Comparison of ENCODE assay signal across 10 cellular contexts in the genomic region with DNA sequence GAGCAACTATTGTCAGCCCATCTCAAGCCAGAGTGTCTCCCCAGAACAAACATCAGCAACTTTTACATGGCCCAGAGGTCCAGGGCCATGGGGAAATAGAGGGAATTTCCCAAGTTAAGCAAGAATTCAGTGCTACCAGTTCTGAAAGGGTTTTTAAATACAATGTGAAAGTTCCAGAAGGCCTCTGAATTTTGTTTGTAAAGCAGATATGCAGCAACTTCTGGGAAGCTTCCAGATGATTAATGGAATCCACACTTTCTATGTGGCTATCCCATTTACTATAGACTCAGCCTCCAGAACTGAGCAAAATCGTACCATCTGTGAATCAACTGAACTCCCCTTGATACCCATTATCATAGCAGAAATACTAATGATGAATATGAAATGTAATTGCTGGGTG.
DNase-seq lines count a peak whose midpoint lies in the region; ATAC-seq and TF ChIP-seq lines count a peak whose summit lies in the region.
"Had no signal": no experiment of that assay in that cellular context is flagged by ENCODE, and none has a peak within 500 bp of the region (broad histone marks: within the 10 kb centered on the region; RNA-seq: fewer than 3 reads in every experiment).

No MANE protein-coding gene starts in this region.

- peaks cover 4% of the 10 kb centered on the region for H3K4me1 ChIP-seq in colonic mucosa

- H3K9me3 ChIP-seq in colonic mucosa: no peaks in the 10 kb centered on the region
- H3K9me3 ChIP-seq: testis had no signal

- peak overlapping the region; percentile 67 for H3K27ac ChIP-seq in colonic mucosa
- H3K27ac ChIP-seq: testis had no signal

- no peaks in the 10 kb centered on the region for H3K36me3 ChIP-seq in colonic mucosa

- DNase-seq in colonic mucosa: no peak
- peak; percentile 90 for DNase-seq in renal cortical epithelial cell (ENCODE audit: low read depth)
- DNase-seq in NCI-H82 treated with DMSO at 0.1 percent for 48 hours (lab: John Stamatoyannopoulos, UW; ENCODE audit: unreplicated experiment): no peak
- no peak for DNase-seq in activated CD4-positive, alpha-beta T cell treated with anti-CD3 and anti-CD28 coated beads for 48 hours
- no peak for DNase-seq in immature natural killer cell
- no peak for DNase-seq in NCI-H446 treated with DMSO at 0.1 percent for 48 hours (lab: John Stamatoyannopoulos, UW)
- DNase-seq: foreskin melanocyte, testis had no signal

- H3K27me3 ChIP-seq in colonic mucosa: no peaks in the 10 kb centered on the region
- H3K27me3 ChIP-seq: testis had no signal

- H3K4me3 Mint-ChIP-seq in immature natural killer cell: no peak overlapping the region

- H3K4me3 ChIP-seq in colonic mucosa: no peak overlapping the region
- H3K4me3 ChIP-seq: testis had no signal

- peak overlapping the region in 1 of 2 donors; percentile 19 for H3K9ac ChIP-seq in colonic mucosa (ENCODE audit: low read depth in 2 of 2, low read length in 2 of 2)

- peak; percentile 63 for ATAC-seq in GM18511 (IDR thresholded peaks at IDR 0.05; ENCODE audit: unreplicated experiment)
- ATAC-seq in HG02885 (IDR thresholded peaks at IDR 0.05; ENCODE audit: poor library complexity, unreplicated experiment): peak; percentile 55

- intact Hi-C loops in colonic mucosa (cut with DNase I): no loop called here

- no peaks in the 10 kb centered on the region for H3K4me1 Mint-ChIP-seq in immature natural killer cell

- H3K27ac Mint-ChIP-seq in immature natural killer cell: no peak overlapping the region

- no peaks in the 10 kb centered on the region for H3K36me3 Mint-ChIP-seq in immature natural killer cell

- H3K9me3 Mint-ChIP-seq in immature natural killer cell: peaks cover 0 to 1% (median 0%) of the 10 kb centered on the region in 6 donors

- TF ChIP-seq CTCF in colonic mucosa (IDR thresholded peaks at IDR 0.05): no peak

- peaks cover 0 to 2% (median 2%) of the 10 kb centered on the region in 3 donors for H3K27me3 Mint-ChIP-seq in immature natural killer cell (ENCODE audit: low read depth in 3 of 3)
